Comparison of ENCODE assay signal across 8 cellular contexts in the genomic region with DNA sequence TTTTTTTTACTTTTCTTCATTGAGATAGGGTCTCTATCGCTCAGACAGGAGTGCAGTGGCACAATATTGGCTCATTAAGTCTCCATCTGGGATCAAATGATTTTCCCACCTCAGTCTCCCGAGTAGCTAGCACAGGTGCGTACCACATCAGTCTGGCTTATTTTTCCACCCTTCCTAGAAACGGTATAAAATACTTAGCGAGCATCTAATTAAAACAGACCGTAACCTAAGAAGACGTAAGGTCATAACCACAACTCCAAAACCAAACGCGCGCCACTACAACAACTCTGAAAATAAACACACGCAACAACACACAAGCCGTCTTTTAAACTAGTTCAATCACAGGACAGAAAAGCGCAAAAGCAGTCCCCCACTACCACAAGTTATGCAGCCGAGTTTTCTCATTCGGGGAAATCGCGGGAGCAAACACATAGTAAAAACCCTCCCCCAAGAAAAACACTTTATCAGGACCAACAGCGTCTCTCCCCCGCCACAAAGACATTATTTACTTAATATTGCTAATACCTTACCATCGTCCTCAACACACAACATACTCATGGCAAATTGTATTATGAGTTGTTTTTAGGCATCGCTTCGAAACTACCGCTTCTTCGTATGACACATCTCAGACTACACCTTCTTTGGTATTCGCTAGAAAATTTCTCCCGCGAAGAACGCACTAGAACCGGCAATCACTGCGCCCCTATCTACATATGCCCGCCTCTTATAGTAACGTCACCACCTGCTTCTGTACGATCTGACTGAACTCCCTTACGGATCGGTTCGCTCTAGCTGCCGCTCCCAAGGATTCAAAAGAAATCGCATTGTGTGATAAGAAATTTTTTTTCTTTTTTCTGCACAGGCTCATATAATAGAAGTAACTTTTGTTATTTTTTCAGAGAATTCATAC. TPM values are rescaled to one million over a fixed set of nuclear protein-coding genes. Genes with fewer than 3 reads are reported as not detected.
DNase-seq lines count a peak whose midpoint lies in the region; ATAC-seq, FAIRE-seq and TF ChIP-seq lines count a peak whose summit lies in the region.

No MANE protein-coding gene starts in this region.

- peak; percentile 68 for ATAC-seq in GM19467 (IDR thresholded peaks at IDR 0.05; ENCODE audit: unreplicated experiment)

- no peak for TF ChIP-seq CTCF in epithelial cell of esophagus (IDR thresholded peaks at IDR 0.05; ENCODE audit: insufficient read depth, low read depth, low read length, missing control alignments)

- CTCF ChIA-PET in CD8-positive, alpha-beta memory T cell (lab: Charles Lee): interaction anchor here (1.1 kb wide), 1 partner anchor 40 kb away, joined by 3 read pairs; no protein-coding TSS in a partner anchor

- H3K9me3 ChIP-seq in CD8-positive, alpha-beta memory T cell (ENCODE audit: low read length): no peaks in the 10 kb centered on the region

- peak overlapping the region; percentile 63 for H3K4me3 ChIP-seq in CD8-positive, alpha-beta memory T cell (ENCODE audit: low read length)
- H3K4me3 ChIP-seq in epithelial cell of esophagus (ENCODE audit: low read length): peak overlapping the region; percentile 48

- FAIRE-seq in HTR-8/SVneo (lab: Jason Lieb, UNC): peak; percentile 81

- peak; percentile 52 to 88 (median 85) for DNase-seq in CD8-positive, alpha-beta memory T cell
- DNase-seq in HTR-8/SVneo (ENCODE audit: insufficient read length, low spot score): peak; percentile 91
- DNase-seq in NOMO-1 treated with dmso at 0.1 percent for 144 hours (lab: John Stamatoyannopoulos, UW; ENCODE audit: unreplicated experiment): peak; percentile 83
- DNase-seq in activated CD8-positive, alpha-beta memory T cell treated with anti-CD3 and anti-CD28 coated beads, Interleukin-2, amount 50 U/mL, for 48 hours: peak; percentile 85
- peak; percentile 90 for DNase-seq in epithelial cell of esophagus (ENCODE audit: low read depth)
- DNase-seq in middle frontal gyrus (ENCODE audit: extremely low spot score, low spot score): peak; percentile 78
- DNase-seq in stimulated activated CD8-positive, alpha-beta memory T cell treated with anti-CD3 and anti-CD28 coated beads, Interleukin-15, amount 100 ng/mL, for 48 hours (ENCODE audit: low read depth in 2 of 2): peak; percentile 55 to 62

- peaks cover 0 to 3% (median 0%) of the 10 kb centered on the region in 3 donors for H3K36me3 Mint-ChIP-seq in CD8-positive, alpha-beta memory T cell

- no peaks in the 10 kb centered on the region for H3K27me3 ChIP-seq in CD8-positive, alpha-beta memory T cell (ENCODE audit: insufficient read depth, low read length, poor library complexity, severe bottlenecking)

- H3K27ac Mint-ChIP-seq in CD8-positive, alpha-beta memory T cell: peak overlapping the region; percentile 92 to 100 (median 100)

- H3K4me1 ChIP-seq in CD8-positive, alpha-beta memory T cell (ENCODE audit: insufficient read depth, low read length): peaks cover 3% of the 10 kb centered on the region

- POLR2A ChIA-PET in CD8-positive, alpha-beta memory T cell (lab: Charles Lee): interaction anchor here (0.6 to 2.1 kb wide), 3 partner anchors 19 to 33 kb away, joined by 3 to 12 read pairs (median 3); partner anchors contain the start of gene TEX14

- peaks cover 0 to 3% (median 0%) of the 10 kb centered on the region in 5 donors for H3K9me3 Mint-ChIP-seq in CD8-positive, alpha-beta memory T cell

- peaks cover 0 to 7% of the 10 kb centered on the region in 2 donors for H3K27me3 Mint-ChIP-seq in CD8-positive, alpha-beta memory T cell

- peak overlapping the region; percentile 81 to 91 (median 86) for H3K4me3 Mint-ChIP-seq in CD8-positive, alpha-beta memory T cell

- H3K4me1 Mint-ChIP-seq in CD8-positive, alpha-beta memory T cell: peaks cover 16 to 23% (median 23%) of the 10 kb centered on the region in 3 donors

- no peaks in the 10 kb centered on the region for H3K36me3 ChIP-seq in CD8-positive, alpha-beta memory T cell (ENCODE audit: insufficient read depth, low read length)

- peak overlapping the region; percentile 98 for H3K27ac ChIP-seq in CD8-positive, alpha-beta memory T cell (ENCODE audit: low read depth, low read length)

RNA-seq across cellular contexts. Expression of gene TEX14, which starts 32.8 kb away (rescaled TPM):
- total RNA-seq in CD8-positive, alpha-beta memory T cell: under 1 TPM; 0.11 to 0.20 TPM
- not detected for polyA plus RNA-seq in CD8-positive, alpha-beta memory T cell

RNA-seq across cellular contexts. Expression of gene RAD51C, which starts 33.3 kb away (rescaled TPM):
- 10 to 100 TPM; 88.9 to 95.3 TPM for total RNA-seq in CD8-positive, alpha-beta memory T cell
- 42.0 TPM for polyA plus RNA-seq in CD8-positive, alpha-beta memory T cell

Comparison
In these comparisons a context has a peak if more than half of its experiments do, and no peak if none do; other contexts are left out.
1. Peak in every context shown above with its lines: DNase-seq, ATAC-seq, H3K4me3 ChIP-seq and H3K27ac ChIP-seq.